8 cellular contexts compared by ENCODE assay signal in the genomic region with DNA sequence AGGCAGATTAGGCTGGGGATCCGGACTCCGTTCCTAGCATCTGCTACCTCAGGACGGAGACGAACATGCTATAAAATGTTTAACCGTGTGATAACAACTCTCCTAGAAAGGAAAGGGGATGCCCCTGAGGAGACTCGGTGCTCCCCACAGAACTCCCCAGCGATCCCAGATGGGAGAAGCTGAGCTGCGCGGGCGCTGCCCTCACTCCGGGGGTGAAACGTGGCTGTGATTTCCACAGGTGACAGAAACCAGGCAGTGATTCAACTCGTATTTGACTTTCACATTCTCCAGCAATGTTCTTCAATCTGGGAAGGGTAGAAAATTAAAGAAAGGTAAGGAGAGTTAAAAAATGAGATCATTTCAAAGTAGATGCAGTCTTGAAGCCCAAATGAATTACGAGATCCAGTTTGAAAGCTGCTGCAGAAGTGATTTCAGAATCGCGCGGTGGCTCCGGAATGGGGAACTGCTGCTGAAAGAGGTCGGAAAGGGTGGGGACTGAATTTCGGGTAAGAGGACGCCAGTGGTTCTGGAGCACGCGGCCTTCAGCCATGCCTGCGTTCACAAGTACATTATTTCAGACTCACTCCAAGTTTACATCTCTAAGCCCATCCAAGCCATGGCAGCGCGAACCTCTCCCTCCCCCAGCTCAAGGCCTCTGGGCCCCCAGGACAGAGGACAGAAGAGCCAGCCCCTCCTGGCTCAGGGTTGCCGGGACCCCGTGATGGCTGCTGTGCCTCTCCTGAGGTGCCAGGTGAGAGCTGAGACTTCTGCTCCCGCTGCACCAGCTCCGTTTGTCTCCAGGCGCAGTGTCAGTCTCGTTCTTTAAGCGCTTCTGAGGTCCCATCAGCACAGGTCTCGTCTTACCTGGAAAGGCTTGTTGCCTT. TPM values are rescaled to one million over a fixed set of nuclear protein-coding genes. Genes with fewer than 3 reads are reported as not detected.
DNase-seq lines count a peak whose midpoint lies in the region; ATAC-seq and TF ChIP-seq lines count a peak whose summit lies in the region.

No MANE protein-coding gene starts in this region.

- no peaks in the 10 kb centered on the region for H3K9me3 Mint-ChIP-seq in CD4-positive, alpha-beta memory T cell

- no peak overlapping the region for H3K4me3 ChIP-seq in CD4-positive, alpha-beta memory T cell (ENCODE audit: low read length in 2 of 2)
- H3K4me3 ChIP-seq in adrenal gland (peak overlapping the region in 3 of 4 donors; percentile 17 to 70 (median 36)), tibial artery (peak overlapping the region; percentile 52 to 56)

- no peak for TF ChIP-seq POLR2A in adrenal gland (IDR thresholded peaks at IDR 0.05)

- intact Hi-C loops in CD4-positive, alpha-beta memory T cell (cut with micrococcal nuclease), result loop anchor here (5.0 kb wide), 1 partner anchor 161 kb away; the partner anchor contains the start of gene TXNL4A
- intact Hi-C loops in adrenal gland (cut with DNase I), result no loop called here
- intact Hi-C loops in tibial artery (cut with DNase I; ENCODE audit: low total_unique reads), result loop anchor here (10.0 kb wide), 1 partner anchor 924 kb away; no protein-coding TSS in a partner anchor

- H3K4me1 Mint-ChIP-seq in CD4-positive, alpha-beta memory T cell, result peaks cover 5 to 34% (median 14%) of the 10 kb centered on the region in 4 donors

- H3K9me3 ChIP-seq in CD4-positive, alpha-beta memory T cell (ENCODE audit: control insufficient read depth in 1 of 2, low read length in 2 of 2), result no peaks in the 10 kb centered on the region
- H3K9me3 ChIP-seq in adrenal gland (replicated peaks in 1 of 3) (no peaks in the 10 kb centered on the region), tibial artery (no peaks in the 10 kb centered on the region)

- H3K4me1 ChIP-seq in CD4-positive, alpha-beta memory T cell (ENCODE audit: insufficient read depth, low read length), result peaks cover 15% of the 10 kb centered on the region
- peaks cover 2 to 6% of the 10 kb centered on the region in 2 donors for H3K4me1 ChIP-seq in adrenal gland (replicated peaks in 1 of 2)
- H3K4me1 ChIP-seq in tibial artery, result peaks cover 0 to 20% (median 3%) of the 10 kb centered on the region in 4 donors

- ATAC-seq in HG02884 (IDR thresholded peaks at IDR 0.05; ENCODE audit: unreplicated experiment), result peak; percentile 5
- ATAC-seq in GM21515 (IDR thresholded peaks at IDR 0.05; ENCODE audit: unreplicated experiment), result no peak

- DNase-seq in CD4-positive, alpha-beta memory T cell, result no peak
- DNase-seq in adrenal gland (peak in 2 of 7 donors; percentile 29 to 35), kidney tubule cell (ENCODE audit: low spot score) (peak; percentile 22), tibial artery (peak in 1 of 2 donors; percentile 34), NCI-H226 (no peak)
- DNase-seq in activated effector memory CD4-positive, alpha-beta T cell treated with Interleukin-2 at 50 U/mL for 16 hours, result no peak

- WGBS in adrenal gland, 4 donors, result 50 to 70% (median 59%) methylated on average over 27 to 34 of the region's 34 CpGs

- TF ChIP-seq CTCF in adrenal gland (IDR thresholded peaks at IDR 0.05) (no peak), tibial artery (IDR thresholded peaks at IDR 0.05) (no peak)

- peaks cover 1 to 4% of the 10 kb centered on the region in 2 donors for H3K36me3 Mint-ChIP-seq in CD4-positive, alpha-beta memory T cell

- H3K36me3 ChIP-seq in CD4-positive, alpha-beta memory T cell (ENCODE audit: insufficient read depth, low read length), result no peaks in the 10 kb centered on the region
- H3K36me3 ChIP-seq in adrenal gland (replicated peaks in 1 of 2), result no peaks in the 10 kb centered on the region
- H3K36me3 ChIP-seq in tibial artery, result no peaks in the 10 kb centered on the region

- CTCF ChIA-PET in CD4-positive, alpha-beta memory T cell (lab: Charles Lee; ENCODE audit: partially characterized antibody), result no interaction called here

- H3K27ac Mint-ChIP-seq in CD4-positive, alpha-beta memory T cell, result peak overlapping the region in 1 of 7 donors; percentile 61

- H3K27ac ChIP-seq in CD4-positive, alpha-beta memory T cell (ENCODE audit: low read depth, low read length), result no peak overlapping the region
- H3K27ac ChIP-seq in adrenal gland (peak overlapping the region in 3 of 5 donors; percentile 13 to 82 (median 62)), tibial artery (no peak overlapping the region)

- peaks cover 6 to 11% of the 10 kb centered on the region in 2 donors for H3K27me3 Mint-ChIP-seq in CD4-positive, alpha-beta memory T cell

- POLR2A ChIA-PET in CD4-positive, alpha-beta memory T cell (lab: Charles Lee; ENCODE audit: partially characterized antibody), result no interaction called here

- peaks cover 4% of the 10 kb centered on the region for H3K27me3 ChIP-seq in CD4-positive, alpha-beta memory T cell (ENCODE audit: insufficient read depth, low read length)
- H3K27me3 ChIP-seq in adrenal gland (no peaks in the 10 kb centered on the region), tibial artery (no peaks in the 10 kb centered on the region)

- peak overlapping the region; percentile 84 to 94 (median 86) for H3K4me3 Mint-ChIP-seq in CD4-positive, alpha-beta memory T cell

RNA-seq across cellular contexts. Expression of gene ADNP2, which starts 39.5 kb away (rescaled TPM):
- 10 to 100 TPM; 20.2 to 20.9 TPM for total RNA-seq in CD4-positive, alpha-beta memory T cell
- 1 to 10 TPM; 7.1 to 9.2 TPM for polyA plus RNA-seq in CD4-positive, alpha-beta memory T cell
- 10 to 100 TPM in 5 of 8 donors, 1 to 10 TPM in 3; 8.1 to 18.3 (median 14.0) TPM for total RNA-seq in adrenal gland
- polyA plus RNA-seq in adrenal gland, result 10 to 100 TPM in 1 of 3 donors, 1 to 10 TPM in 2; 4.7 to 10.5 (median 5.2) TPM

Comparison
In these comparisons a context has a peak if more than half of its experiments do, and no peak if none do; other contexts are left out.
1. H3K27ac ChIP-seq: peak in adrenal gland (3 of 5); none in CD4-positive, alpha-beta memory T cell (single experiment) and tibial artery (0 of 2).
2. H3K4me3 ChIP-seq: peak in adrenal gland (3 of 4) and tibial artery (2 of 2); none in CD4-positive, alpha-beta memory T cell (0 of 2).
3. intact Hi-C loops: an anchor here in CD4-positive, alpha-beta memory T cell (5.0 kb wide) and tibial artery (10.0 kb wide); none called in adrenal gland.